ENCODE assay signal across 22 cellular contexts in genomic region chr5:67997148-67997547, GRCh38.
"Had no signal": no experiment of that assay in that cellular context is flagged by ENCODE, and none has a peak within 500 bp of the region (broad histone marks: within the 10 kb centered on the region; RNA-seq: fewer than 3 reads in every experiment).

No MANE protein-coding gene starts in this region.

- DNase-seq: central memory CD4-positive, alpha-beta T cell; effector CD8-positive, alpha-beta T cell; effector memory CD8-positive, alpha-beta T cell; endodermal cell; foreskin keratinocyte; glutamatergic neuron; head of caudate nucleus; heart right ventricle; hypothalamus; immature natural killer cell; kidney; kidney glomerular epithelial cell; left cardiac atrium; left ventricle myocardium inferior; lower lobe of right lung; mucosa of descending colon had no signal

- H3K4me3 ChIP-seq: coronary artery, heart right ventricle, left ventricle myocardium inferior, lower lobe of right lung, mucosa of descending colon had no signal

- H3K9me3 ChIP-seq: heart right ventricle, left ventricle myocardium inferior, lower lobe of right lung, mucosa of descending colon had no signal

- H3K27ac ChIP-seq: coronary artery, epithelial cell of prostate, foreskin keratinocyte, left ventricle myocardium inferior, lower lobe of right lung had no signal

- ATAC-seq: effector memory CD8-positive, alpha-beta T cell; esophagus mucosa; foreskin keratinocyte; heart right ventricle; left cardiac atrium; lower lobe of right lung; mucosa of descending colon had no signal

- H3K27me3 ChIP-seq: foreskin keratinocyte, heart right ventricle had no signal

- FAIRE-seq: colon, endometrium, frontal cortex, kidney had no signal

- H3K36me3 ChIP-seq: heart right ventricle, left ventricle myocardium inferior, lower lobe of right lung had no signal
